Comparison of ENCODE assay signal across 1 cellular context in the genomic region with DNA sequence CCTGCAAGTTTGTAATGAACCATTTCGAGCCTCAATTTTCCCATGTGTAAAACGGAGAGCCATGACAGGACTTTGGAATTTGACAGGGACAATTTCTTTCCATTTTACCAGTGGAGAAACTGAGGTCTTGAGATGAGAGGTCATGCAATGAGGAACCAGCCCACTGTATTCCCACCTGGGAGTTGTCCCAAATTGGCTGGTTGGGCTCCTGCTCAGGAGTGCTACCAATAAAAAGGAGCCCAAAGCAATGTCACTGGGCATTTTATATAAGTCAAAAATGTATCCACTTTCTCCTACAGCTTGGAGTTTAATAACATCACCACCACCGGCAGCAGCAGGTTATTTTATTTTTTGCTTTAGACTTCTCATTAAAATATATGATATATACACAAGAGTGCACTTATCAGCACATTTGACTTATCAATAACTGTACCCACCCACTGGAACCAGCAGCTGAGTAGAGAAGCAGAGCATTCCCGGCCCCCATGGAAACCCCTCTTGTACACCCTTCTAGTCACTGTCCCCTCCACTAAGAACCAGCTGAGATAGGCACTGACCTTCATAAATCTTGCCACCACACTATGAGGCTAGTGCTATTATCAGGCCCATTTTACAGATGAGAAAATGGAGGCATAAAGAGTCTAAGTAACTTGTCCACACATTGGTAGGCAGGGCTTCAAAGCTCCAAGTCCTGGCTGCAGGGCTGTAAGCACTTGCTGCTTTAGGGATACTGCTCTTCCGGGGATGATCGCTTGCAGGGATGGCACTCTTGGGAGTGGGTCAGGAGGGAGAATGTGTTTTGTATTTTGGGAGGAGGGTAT.
TF ChIP-seq lines count a peak whose summit lies in the region.

No MANE protein-coding gene starts in this region.

TF ChIP-seq in HepG2, 621 proteins besides CTCF, POLR2A, EP300 and RAD21:
- no peak for TF ChIP-seq CCAR2 (optimal IDR thresholded peaks at IDR 0.05; ENCODE audit: low read depth, low read length)
- peak; percentile 74 for TF ChIP-seq ZNF629 (CRISPR knock-in tag; conservative IDR thresholded peaks at IDR 0.05)
- TF ChIP-seq MXI1 (IDR thresholded peaks at IDR 0.05; ENCODE audit: borderline replicate concordance, low read depth, low read length), result no peak
- no peak for TF ChIP-seq ZBTB1 (CRISPR knock-in tag; IDR thresholded peaks at IDR 0.05; ENCODE audit: borderline replicate concordance)
- peak; percentile 3; the same call in 1 of the 2 replicates for TF ChIP-seq CHD4 (IDR thresholded peaks at IDR 0.05; ENCODE audit: borderline replicate concordance, low read length)
- TF ChIP-seq ZNF619 (CRISPR knock-in tag; IDR thresholded peaks at IDR 0.05), result no peak
